8 cellular contexts compared by ENCODE assay signal in the genomic region with DNA sequence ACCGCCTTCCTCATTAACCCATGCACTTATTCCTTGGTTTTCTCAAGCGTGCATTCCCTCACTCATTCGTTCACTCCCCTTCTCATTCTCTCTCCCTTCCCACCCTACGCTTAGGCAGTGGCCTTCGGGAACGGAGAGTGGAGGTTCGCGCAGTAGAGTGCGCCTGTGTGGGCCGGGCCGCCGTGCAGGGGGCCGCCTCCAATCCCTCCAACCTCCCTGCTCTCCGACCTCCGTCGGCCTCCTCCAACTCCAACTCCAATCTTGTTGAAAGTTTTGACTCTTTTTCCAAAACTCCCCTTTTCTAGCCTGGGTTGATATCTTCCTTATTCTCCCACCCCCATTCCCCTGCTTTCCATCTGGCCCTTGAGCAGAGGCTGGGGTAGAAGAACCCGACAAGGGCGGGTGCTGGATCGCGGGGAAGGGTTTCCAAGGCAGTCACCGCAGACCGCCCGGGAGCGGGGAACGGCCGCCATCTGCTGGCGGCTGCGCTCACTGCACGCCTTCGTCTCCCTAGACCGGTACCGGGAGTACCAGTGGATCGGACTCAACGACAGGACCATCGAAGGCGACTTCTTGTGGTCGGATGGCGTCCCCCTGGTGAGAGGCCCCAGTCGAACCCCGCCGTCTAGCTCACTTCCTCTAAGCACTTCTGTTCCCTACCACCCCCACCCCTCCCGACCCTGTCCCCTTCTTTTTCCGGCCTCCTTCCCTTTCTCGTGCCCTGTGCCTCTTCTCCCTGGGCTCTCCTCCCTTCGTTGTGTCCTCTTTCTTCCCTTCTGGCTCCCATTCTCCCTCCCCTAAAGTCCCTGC. TPM values are rescaled to one million over a fixed set of nuclear protein-coding genes. Genes with fewer than 3 reads are reported as not detected.
DNase-seq lines count a peak whose midpoint lies in the region; ATAC-seq and TF ChIP-seq lines count a peak whose summit lies in the region.

No MANE protein-coding gene starts in this region.

- no peaks in the 10 kb centered on the region for H3K36me3 Mint-ChIP-seq in activated CD4-positive, alpha-beta T cell treated with anti-CD3 and anti-CD28 coated beads, Interleukin-2, amount 10 ng/mL, durations not matched to agents 24 days and 14 days (ENCODE audit: low read depth)

- H3K27ac ChIP-seq in colonic mucosa (no peak overlapping the region), liver (ENCODE audit: low read depth in 1 of 2, low read length in 2 of 2) (no peak overlapping the region)

- H3K4me1 ChIP-seq in colonic mucosa (peaks cover 27% of the 10 kb centered on the region), liver (ENCODE audit: control insufficient read depth in 4 of 4, insufficient read depth in 4 of 4, low read length in 3 of 4) (peaks cover 0 to 28% (median 15%) of the 10 kb centered on the region in 4 donors)

- 3% methylated on average over 45 of the region's 45 CpGs for WGBS in liver

- DNase-seq in NCI-H2081 (lab: John Stamatoyannopoulos, UW) (peak; percentile 61 to 68), NCI-H2081 treated with DMSO at 0.1 percent for 48 hours (lab: John Stamatoyannopoulos, UW) (no peak), NCI-H2171 treated with DMSO at 0.1 percent for 48 hours (lab: John Stamatoyannopoulos, UW) (peak; percentile 77), colonic mucosa (peak; percentile 79)
- peak; percentile 94 for DNase-seq in activated CD4-positive, alpha-beta T cell treated with anti-CD3 and anti-CD28 coated beads, Interleukin-2, amount 10 ng/mL, durations not matched to agents 24 days and 14 days
- peak; percentile 74 to 80 for DNase-seq in stimulated activated CD4-positive, alpha-beta T cell treated with anti-CD3 and anti-CD28 coated beads, Interleukin-2, amount 100 ng/mL, for 48 hours

- H3K9ac ChIP-seq in colonic mucosa (ENCODE audit: low read depth in 2 of 2, low read length in 2 of 2) (peak overlapping the region in 1 of 2 donors; percentile 48), liver (ENCODE audit: low read depth in 1 of 2, low read length in 2 of 2) (no peak overlapping the region)

- H3K4me3 ChIP-seq in colonic mucosa (no peak overlapping the region), liver (ENCODE audit: low read depth in 1 of 3, low read length in 3 of 3) (peak overlapping the region in 1 of 3 donors; percentile 0)

- TF ChIP-seq CTCF in colonic mucosa (IDR thresholded peaks at IDR 0.05) (peak; percentile 88), liver (IDR thresholded peaks at IDR 0.05; ENCODE audit: low read depth, low read length, missing input control) (peak; percentile 89)

- no peaks in the 10 kb centered on the region for H3K9me3 Mint-ChIP-seq in activated CD4-positive, alpha-beta T cell treated with anti-CD3 and anti-CD28 coated beads, Interleukin-2, amount 10 ng/mL, durations not matched to agents 24 days and 14 days

- H3K27ac Mint-ChIP-seq in activated CD4-positive, alpha-beta T cell treated with anti-CD3 and anti-CD28 coated beads, Interleukin-2, amount 10 ng/mL, durations not matched to agents 24 days and 14 days: no peak overlapping the region

- H3K27me3 Mint-ChIP-seq in activated CD4-positive, alpha-beta T cell treated with anti-CD3 and anti-CD28 coated beads, Interleukin-2, amount 10 ng/mL, durations not matched to agents 24 days and 14 days: peaks cover 49% of the 10 kb centered on the region

- H3K36me3 ChIP-seq in colonic mucosa: no peaks in the 10 kb centered on the region
- H3K36me3 ChIP-seq in liver (ENCODE audit: control insufficient read depth in 4 of 4, insufficient read depth in 3 of 4, low read depth in 1 of 4, low read length in 3 of 4): no peaks in the 10 kb centered on the region

- TF ChIP-seq RAD21 in liver (IDR thresholded peaks at IDR 0.05): peak; percentile 78 to 89

- no peak for ATAC-seq in GM19397 (IDR thresholded peaks at IDR 0.05; ENCODE audit: unreplicated experiment)

- peak overlapping the region; percentile 78 for H3K4me3 Mint-ChIP-seq in activated CD4-positive, alpha-beta T cell treated with anti-CD3 and anti-CD28 coated beads, Interleukin-2, amount 10 ng/mL, durations not matched to agents 24 days and 14 days

- H3K27me3 ChIP-seq in colonic mucosa: no peaks in the 10 kb centered on the region
- H3K27me3 ChIP-seq in liver (ENCODE audit: control insufficient read depth in 4 of 4, insufficient read depth in 4 of 4, low read length in 3 of 4): peaks cover 0 to 6% (median 3%) of the 10 kb centered on the region in 4 donors

- intact Hi-C loops in activated CD4-positive, alpha-beta T cell treated with anti-CD3 and anti-CD28 coated beads, Interleukin-2, amount 10 ng/mL, durations not matched to agents 24 days and 14 days (cut with micrococcal nuclease): loop anchor here (1.0 kb wide), 2 partner anchors 16 to 32 kb away; no protein-coding TSS in a partner anchor
- intact Hi-C loops in colonic mucosa (cut with DNase I): no loop called here

- no peaks in the 10 kb centered on the region for H3K9me3 ChIP-seq in colonic mucosa
- H3K9me3 ChIP-seq in liver (ENCODE audit: control insufficient read depth in 4 of 4, low read length in 3 of 4): no peaks in the 10 kb centered on the region

- H3K4me1 Mint-ChIP-seq in activated CD4-positive, alpha-beta T cell treated with anti-CD3 and anti-CD28 coated beads, Interleukin-2, amount 10 ng/mL, durations not matched to agents 24 days and 14 days: peaks cover 47% of the 10 kb centered on the region

TF ChIP-seq in liver, 16 proteins besides CTCF, POLR2A, EP300 and RAD21 (continues in another document):
- TF ChIP-seq EGR1 (IDR thresholded peaks at IDR 0.05; ENCODE audit: low read depth in 2 of 2): no peak
- no peak for TF ChIP-seq HNF4A (conservative IDR thresholded peaks at IDR 0.05)
- TF ChIP-seq ZBTB33 (IDR thresholded peaks at IDR 0.05): no peak
- TF ChIP-seq REST (IDR thresholded peaks at IDR 0.05): no peak

RNA-seq across cellular contexts. Expression of gene BCAN, which starts 15.4 kb away (rescaled TPM):
- total RNA-seq in activated CD4-positive, alpha-beta T cell treated with anti-CD3 and anti-CD28 coated beads, Interleukin-2, amount 10 ng/mL, durations not matched to agents 24 days and 14 days: not detected in 2 replicates
- total RNA-seq in colonic mucosa: under 1 TPM in 1 of 2 donors, not detected in 1; 0.37 TPM
- not detected for total RNA-seq in liver
- polyA plus RNA-seq in liver: under 1 TPM in 1 of 2 donors, not detected in 1; 0.02 TPM

RNA-seq across cellular contexts. Expression of gene NES, which starts 19.8 kb away (rescaled TPM):
- total RNA-seq in activated CD4-positive, alpha-beta T cell treated with anti-CD3 and anti-CD28 coated beads, Interleukin-2, amount 10 ng/mL, durations not matched to agents 24 days and 14 days: 0.05 TPM in 2 replicates
- total RNA-seq in colonic mucosa (1 to 10 TPM; 5.3 to 8.1 TPM), liver (1 to 10 TPM; 1.4 to 2.5 TPM)
- 1 to 10 TPM in 1 of 2 donors, under 1 TPM in 1; 0.15 to 3.1 TPM for polyA plus RNA-seq in liver

RNA-seq across cellular contexts. Expression of gene HAPLN2, which starts 38.2 kb away (rescaled TPM):
- not detected in 2 replicates for total RNA-seq in activated CD4-positive, alpha-beta T cell treated with anti-CD3 and anti-CD28 coated beads, Interleukin-2, amount 10 ng/mL, durations not matched to agents 24 days and 14 days
- under 1 TPM in 1 of 2 donors, not detected in 1; 0.96 TPM for total RNA-seq in colonic mucosa
- under 1 TPM in 1 of 2 donors, not detected in 1; 0.08 TPM for total RNA-seq in liver
- under 1 TPM in 1 of 2 donors, not detected in 1; 0.03 TPM for polyA plus RNA-seq in liver

RNA-seq across cellular contexts. Expression of gene CRABP2, which starts 48.0 kb away (rescaled TPM):
- 0.62 and 1.4 TPM in 2 replicates for total RNA-seq in activated CD4-positive, alpha-beta T cell treated with anti-CD3 and anti-CD28 coated beads, Interleukin-2, amount 10 ng/mL, durations not matched to agents 24 days and 14 days
- total RNA-seq in colonic mucosa (1 to 10 TPM; 1.2 to 1.4 TPM), liver (under 1 TPM in 1 of 2 donors, not detected in 1; 0.14 TPM)
- under 1 TPM in 1 of 2 donors, not detected in 1; 0.22 TPM for polyA plus RNA-seq in liver

RNA-seq across cellular contexts. Expression of gene GPATCH4, which starts 56.1 kb away (rescaled TPM):
- total RNA-seq in activated CD4-positive, alpha-beta T cell treated with anti-CD3 and anti-CD28 coated beads, Interleukin-2, amount 10 ng/mL, durations not matched to agents 24 days and 14 days: 99.0 and 99.2 TPM in 2 replicates
- total RNA-seq in colonic mucosa (10 to 100 TPM; 12.3 to 31.3 TPM), liver (10 to 100 TPM in 1 of 2 donors, 1 to 10 TPM in 1; 7.6 to 18.7 TPM)
- 10 to 100 TPM; 13.8 to 23.6 TPM for polyA plus RNA-seq in liver
